ENCODE assay signal across 26 cellular contexts in genomic region chr9:133843751-133844373, GRCh38.
A peak's percentile ranks its signal among the peaks of the same experiment; 100 is the strongest.
DNase-seq lines count a peak whose midpoint lies in the region; ATAC-seq, FAIRE-seq and TF ChIP-seq lines count a peak whose summit lies in the region.
"Had no signal": no experiment of that assay in that cellular context is flagged by ENCODE, and none has a peak within 500 bp of the region (broad histone marks: within the 10 kb centered on the region; RNA-seq: fewer than 3 reads in every experiment).

No MANE protein-coding gene starts in this region.

- no peak overlapping the region for H3K4me3 ChIP-seq in cardiac muscle cell
- H3K4me3 ChIP-seq in right atrium auricular region = no peak overlapping the region
- H3K4me3 ChIP-seq in HepG2 (replicated peaks in 1 of 3; ENCODE audit: insufficient read depth in 1 of 3, low read depth in 2 of 3, low read length in 3 of 3) = no peak overlapping the region
- H3K4me3 ChIP-seq in neuronal stem cell (ENCODE audit: low read length in 2 of 2) = no peak overlapping the region
- H3K4me3 ChIP-seq: breast epithelium, MG63 had no signal

- peak overlapping the region; percentile 29 for H2BK5ac ChIP-seq in neuronal stem cell (ENCODE audit: low read length)

- H3K9me3 ChIP-seq in cardiac muscle cell (ENCODE audit: low read depth) (no peaks in the 10 kb centered on the region), right atrium auricular region (no peaks in the 10 kb centered on the region), HepG2 (ENCODE audit: low read length) (no peaks in the 10 kb centered on the region), neuronal stem cell (replicated peaks in 1 of 2; ENCODE audit: control insufficient read depth in 2 of 2, insufficient read depth in 1 of 2, low read depth in 1 of 2, low read length in 2 of 2) (no peaks in the 10 kb centered on the region)
- H3K9me3 ChIP-seq: breast epithelium, MG63 had no signal

- TF ChIP-seq RAD21 in HepG2 (CRISPR knock-in tag; IDR thresholded peaks at IDR 0.05) = no peak

- H3K27me3 ChIP-seq in cardiac muscle cell (no peaks in the 10 kb centered on the region), right atrium auricular region (no peaks in the 10 kb centered on the region), HepG2 (ENCODE audit: control insufficient read depth in 1 of 2, insufficient read depth in 2 of 2, low read length in 2 of 2) (no peaks in the 10 kb centered on the region), neuronal stem cell (ENCODE audit: control insufficient read depth in 3 of 3, insufficient read depth in 3 of 3, low read depth in 1 of 3, low read length in 3 of 3) (no peaks in the 10 kb centered on the region)
- H3K27me3 ChIP-seq: breast epithelium, MG63 had no signal

- no peak overlapping the region for H3K23ac ChIP-seq in neuronal stem cell (ENCODE audit: low read depth, low read length, poor library complexity)

- H3K9ac ChIP-seq in HepG2 (ENCODE audit: insufficient read depth, low read depth, low read length) (no peak overlapping the region), neuronal stem cell (ENCODE audit: low read depth, low read length, poor library complexity) (no peak overlapping the region)
- H3K9ac ChIP-seq: KMS-11 had no signal

- no peak overlapping the region for H3K14ac ChIP-seq in neuronal stem cell (ENCODE audit: low read length)

- peak overlapping the region; percentile 83 for H3K27ac ChIP-seq in cardiac muscle cell
- H3K27ac ChIP-seq in right atrium auricular region = no peak overlapping the region
- H3K27ac ChIP-seq in HepG2 (ENCODE audit: extremely low read length, insufficient read depth, low read length) = no peak overlapping the region
- H3K27ac ChIP-seq in neuronal stem cell (replicated peaks; ENCODE audit: low read length) = no peak overlapping the region
- H3K27ac ChIP-seq: breast epithelium, epithelial cell of prostate, HL-60, KMS-11 had no signal

- ATAC-seq in HepG2 (no peak), HG03457 (IDR thresholded peaks at IDR 0.05; ENCODE audit: unreplicated experiment) (no peak), HG02571 (IDR thresholded peaks at IDR 0.05; ENCODE audit: unreplicated experiment) (no peak)
- ATAC-seq: CD8-positive, alpha-beta T cell; Panc1 had no signal

- H2BK120ac ChIP-seq in neuronal stem cell (ENCODE audit: low read depth, low read length) = no peak overlapping the region

- H2BK12ac ChIP-seq in neuronal stem cell (ENCODE audit: low read length) = no peak overlapping the region

- TF ChIP-seq CTCF in cardiac muscle cell (IDR thresholded peaks at IDR 0.05; ENCODE audit: low read depth, low read length) (no peak), right atrium auricular region (IDR thresholded peaks at IDR 0.05) (no peak), HepG2 (CRISPR knock-in tag; IDR thresholded peaks at IDR 0.05) (no peak)

- no peak overlapping the region for H3K18ac ChIP-seq in neuronal stem cell (ENCODE audit: low read length)

- H4K20me1 ChIP-seq in HepG2 (ENCODE audit: insufficient read depth, low read length) = peaks cover 38% of the 10 kb centered on the region; the same call in 1 of the 2 replicates

- H2BK15ac ChIP-seq in neuronal stem cell (ENCODE audit: low read length) = peak overlapping the region; percentile 2

- H2AK5ac ChIP-seq in neuronal stem cell (ENCODE audit: low read depth, low read length) = peak overlapping the region; percentile 61

- in situ Hi-C loops in HepG2 (cut with HindIII; ENCODE audit: extremely low pct_ligation_motif_present, low pct_unique_long_range_greater_than_20kb) = no loop called here

- TF ChIP-seq EP300 in HepG2 (IDR thresholded peaks at IDR 0.05; ENCODE audit: low read depth in 2 of 2, low read length in 2 of 2) = no peak
- TF ChIP-seq EP300 in HepG2 (CRISPR knock-in tag; IDR thresholded peaks at IDR 0.05; ENCODE audit: borderline replicate concordance) = no peak

- H4K91ac ChIP-seq in neuronal stem cell (ENCODE audit: low read depth, low read length, poor library complexity) = no peak overlapping the region

- CTCF ChIA-PET in HepG2 (lab: Yijun Ruan, JAX; ENCODE audit: low intra/inter-chr PET ratio, low total read pairs) = no interaction called here

- no peak for FAIRE-seq in HepG2 (lab: Jason Lieb, UNC)
- FAIRE-seq: A204.1 had no signal

- H2AFZ ChIP-seq in HepG2 (ENCODE audit: low read length) (no peak overlapping the region), neuronal stem cell (ENCODE audit: low read length) (no peak overlapping the region)

- no peaks in the 10 kb centered on the region for H3K79me2 ChIP-seq in HepG2 (ENCODE audit: insufficient read depth, low read length)

- WGBS in HepG2 (ENCODE audit: low lambda C conversion rate) = 94% methylated on average over 19 of the region's 19 CpGs
- no CpG with 5 or more reads among the region's 19 CpGs for WGBS in neuronal stem cell (ENCODE audit: extremely low coverage in 2 of 2, insufficient read length in 2 of 2, insufficient replicate concordance in 1 of 2), 2 donors

- peak overlapping the region; percentile 43 for H4K8ac ChIP-seq in neuronal stem cell (ENCODE audit: low read depth, low read length)

- TF ChIP-seq POLR2A in HepG2 (IDR thresholded peaks at IDR 0.05; ENCODE audit: insufficient read depth in 1 of 2, low read depth in 2 of 2, low read length in 2 of 2) = 0 out of 4 replicates have a peak, but pooled peaks of 1 of the 2 experiments have one; percentile 24

- no TSS peak for BruUV-seq in HepG2 (replicated peaks; lab: Mats Ljungman, UMichigan)

- peaks cover 20% of the 10 kb centered on the region for H3K79me1 ChIP-seq in neuronal stem cell (ENCODE audit: low read depth, low read length)

- H3K4ac ChIP-seq in neuronal stem cell (ENCODE audit: low read length) = no peak overlapping the region

- POLR2A ChIA-PET in HepG2 (lab: Yijun Ruan, JAX) = interaction anchor here (0.8 kb wide), 1 partner anchor 74 kb away, joined by 3 read pairs; no protein-coding TSS in a partner anchor

- H3K4me2 ChIP-seq in HepG2 (ENCODE audit: low read depth, low read length) (no peak overlapping the region), neuronal stem cell (ENCODE audit: insufficient read depth, low read length, poor library complexity, severe bottlenecking) (no peak overlapping the region)
- H3K4me2 ChIP-seq: KMS-11 had no signal

- H3K36me3 ChIP-seq in cardiac muscle cell (no peaks in the 10 kb centered on the region), right atrium auricular region (no peaks in the 10 kb centered on the region), HepG2 (replicated peaks in 1 of 2; ENCODE audit: control insufficient read depth in 1 of 2, insufficient read depth in 2 of 2, low read length in 2 of 2) (peaks cover 4 to 9% of the 10 kb centered on the region in 2 experiments; a peak in 3 of 5 replicates), neuronal stem cell (replicated peaks in 1 of 2; ENCODE audit: control insufficient read depth in 2 of 2, insufficient read depth in 2 of 2, low read length in 2 of 2) (peaks cover 1 to 11% of the 10 kb centered on the region in 2 donors)
- H3K36me3 ChIP-seq: breast epithelium, MG63 had no signal

- intact Hi-C loops in HepG2 (cut with micrococcal nuclease; ENCODE audit: unreplicated experiment) = no loop called here

- DNase-seq in cardiac muscle cell (ENCODE audit: low read depth in 1 of 2, low spot score in 1 of 2) = peak; percentile 15 to 51
- no peak for DNase-seq in right atrium auricular region (ENCODE audit: low spot score)
- no peak for DNase-seq in HepG2 (ENCODE audit: low spot score)
- DNase-seq in neuronal stem cell (ENCODE audit: low spot score) = no peak
- no peak for DNase-seq in NCI-H1436 (lab: John Stamatoyannopoulos, UW)
- no peak for DNase-seq in COLO829 (ENCODE audit: low spot score)
- DNase-seq: activated CD4-positive, alpha-beta memory T cell treated with anti-CD3 and anti-CD28 coated beads, Interleukin-2, amount 10 ng/mL, durations not matched to agents 7 days and 5 days; activated CD4-positive, alpha-beta T cell treated with anti-CD3 and anti-CD28 coated beads for 1 hour; amygdala; CD8-positive, alpha-beta T cell; H7; immature natural killer cell; left colon; MG63; NCI-H1436 treated with DMSO at 0.1 percent for 48 hours; NCI-H2107; NCI-H748 treated with DMSO at 0.1 percent for 48 hours; stimulated activated CD4-positive, alpha-beta T cell treated with anti-CD3 and anti-CD28 coated beads, Interleukin-4, amount 100 ng/mL, for 24 hours had no signal

- H3K4me1 ChIP-seq in cardiac muscle cell (ENCODE audit: low read depth) (peaks cover 10% of the 10 kb centered on the region), right atrium auricular region (peaks cover 0 to 37% of the 10 kb centered on the region in 2 donors), HepG2 (ENCODE audit: insufficient read depth, low read length) (peaks cover 19% of the 10 kb centered on the region), neuronal stem cell (ENCODE audit: control insufficient read depth in 2 of 2, insufficient read depth in 1 of 2, low read depth in 1 of 2, low read length in 2 of 2) (peaks cover 15 to 29% of the 10 kb centered on the region in 2 donors)
- H3K4me1 ChIP-seq: breast epithelium had no signal

TF ChIP-seq in HepG2, 621 proteins besides CTCF, POLR2A, EP300 and RAD21:
- TF ChIP-seq RBM22 (optimal IDR thresholded peaks at IDR 0.05; ENCODE audit: low read length) = peak; percentile 49
- TF ChIP-seq FOXA3 (CRISPR knock-in tag; IDR thresholded peaks at IDR 0.05) = no peak

Comparison
In these comparisons a context has a peak if more than half of its experiments do, and no peak if none do; other contexts are left out.
1. DNase-seq: peak in cardiac muscle cell (2 of 2); none in right atrium auricular region (single experiment), HepG2 (single experiment), neuronal stem cell (single experiment), NCI-H1436 (single experiment) and COLO829 (single experiment).